Comparison of ENCODE assay signal across 16 cellular contexts in genomic region chr1:111565079-111565478, GRCh38. TPM values are rescaled to one million over a fixed set of nuclear protein-coding genes. Genes with fewer than 3 reads are reported as not detected.
DNase-seq lines count a peak whose midpoint lies in the region; ATAC-seq and TF ChIP-seq lines count a peak whose summit lies in the region.
"Had no signal": no experiment of that assay in that cellular context is flagged by ENCODE, and none has a peak within 500 bp of the region (broad histone marks: within the 10 kb centered on the region; RNA-seq: fewer than 3 reads in every experiment).

No MANE protein-coding gene starts in this region.

- H3K27me3 ChIP-seq in gastroesophageal sphincter (no peaks in the 10 kb centered on the region), H7 (ENCODE audit: control insufficient read depth, insufficient read depth, low read length) (no peaks in the 10 kb centered on the region)

- H3K9me3 ChIP-seq in gastroesophageal sphincter: no peaks in the 10 kb centered on the region

- DNase-seq in GM04503 (ENCODE audit: low read depth) (peak; percentile 72), amniotic epithelial cell (ENCODE audit: low read depth) (peak; percentile 99), skeletal muscle cell (ENCODE audit: low read depth) (peak; percentile 89), H7 (no peak), ecto neural progenitor cell (ENCODE audit: low spot score) (no peak)
- no peak for DNase-seq in activated naive CD4-positive, alpha-beta T cell treated with anti-CD3 and anti-CD28 coated beads, Interleukin-2, amount 50 U/mL, for 72 hours (ENCODE audit: low spot score in 2 of 2)
- DNase-seq: COR-L47; effector memory CD8-positive, alpha-beta T cell; left colon; NCI-H2029; retina had no signal

- peaks cover 0 to 5% of the 10 kb centered on the region in 2 donors for H3K9me3 Mint-ChIP-seq in activated naive CD4-positive, alpha-beta T cell treated with anti-CD3 and anti-CD28 coated beads, Interleukin-2, amount 50 U/mL, for 72 hours
- H3K9me3 Mint-ChIP-seq: activated T-helper 2 cell treated with anti-CD3 and anti-CD28 coated beads, Interferon-gamma antibody, Interleukin-2, Interleukin-4, amounts not matched to agents 10 μg/mL and 5 μg/mL and 100 μg/mL, durations not matched to agents 14 hours and 24 hours and 36 hours; effector memory CD8-positive, alpha-beta T cell had no signal

- TF ChIP-seq POLR2A in gastroesophageal sphincter (IDR thresholded peaks at IDR 0.05): no peak

- no peaks in the 10 kb centered on the region for H3K36me3 ChIP-seq in gastroesophageal sphincter
- no peaks in the 10 kb centered on the region for H3K36me3 ChIP-seq in H7 (replicated peaks; ENCODE audit: control insufficient read depth, insufficient read depth, low read length)

- no peak for TF ChIP-seq CTCF in gastroesophageal sphincter (IDR thresholded peaks at IDR 0.05)

- peak overlapping the region in 3 of 4 donors; percentile 5 to 58 (median 5) for H3K27ac ChIP-seq in gastroesophageal sphincter
- H3K27ac ChIP-seq: RWPE1 had no signal

- H3K4me3 ChIP-seq in gastroesophageal sphincter (no peak overlapping the region), skeletal muscle cell (ENCODE audit: low read depth, low read length) (no peak overlapping the region), H7 (ENCODE audit: insufficient read depth, low read depth, low read length) (no peak overlapping the region)

- no peak overlapping the region for H3K27ac Mint-ChIP-seq in activated naive CD4-positive, alpha-beta T cell treated with anti-CD3 and anti-CD28 coated beads, Interleukin-2, amount 50 U/mL, for 72 hours
- H3K27ac Mint-ChIP-seq: activated T-helper 2 cell treated with anti-CD3 and anti-CD28 coated beads, Interferon-gamma antibody, Interleukin-2, Interleukin-4, amounts not matched to agents 10 μg/mL and 5 μg/mL and 100 μg/mL, durations not matched to agents 14 hours and 24 hours and 36 hours; effector memory CD8-positive, alpha-beta T cell had no signal

- H3K4me1 ChIP-seq in gastroesophageal sphincter: no peaks in the 10 kb centered on the region

- 41 to 43% methylated on average over 2 of the region's 2 CpGs for WGBS in gastroesophageal sphincter (ENCODE audit: low coverage in 1 of 2), 2 donors

- no peaks in the 10 kb centered on the region for H3K36me3 Mint-ChIP-seq in activated naive CD4-positive, alpha-beta T cell treated with anti-CD3 and anti-CD28 coated beads, Interleukin-2, amount 50 U/mL, for 72 hours

- no peak for TF ChIP-seq EP300 in gastroesophageal sphincter (IDR thresholded peaks at IDR 0.05)

- ATAC-seq in gastroesophageal sphincter (peak; percentile 58), GM18511 (IDR thresholded peaks at IDR 0.05; ENCODE audit: unreplicated experiment) (no peak)
- ATAC-seq in activated naive CD4-positive, alpha-beta T cell treated with anti-CD3 and anti-CD28 coated beads, Interleukin-2, amount 50 U/mL, for 72 hours: no peak
- ATAC-seq: activated CD4-positive, CD25-positive, alpha-beta regulatory T cell treated with anti-CD3 and anti-CD28 coated beads, Interleukin-2, amount 50 U/mL, for 24 hours; effector memory CD8-positive, alpha-beta T cell had no signal

RNA-seq across cellular contexts. Expression of gene RAP1A, which starts 54.5 kb away (rescaled TPM):
- 100 to 1,000 TPM; 177 to 268 (median 214) TPM for total RNA-seq in gastroesophageal sphincter
- total RNA-seq in H7 (2014; rRNA removed; shearing (Covaris generic)): 20.6 and 22.7 TPM in 2 replicates
- 100 to 1,000 TPM; 126 to 165 TPM for total RNA-seq in activated naive CD4-positive, alpha-beta T cell treated with anti-CD3 and anti-CD28 coated beads, Interleukin-2, amount 50 U/mL, for 72 hours

Comparison
In these comparisons a context has a peak if more than half of its experiments do, and no peak if none do; other contexts are left out.
1. DNase-seq: peak in GM04503 (single experiment), amniotic epithelial cell (single experiment) and skeletal muscle cell (single experiment); none in H7 (single experiment), ecto neural progenitor cell (single experiment) and activated naive CD4-positive, alpha-beta T cell treated with anti-CD3 and anti-CD28 coated beads, Interleukin-2, amount 50 U/mL, for 72 hours (0 of 2).